Comparison of ENCODE assay signal across 17 cellular contexts in genomic region chr22:49943771-49944398, GRCh38. TPM values are rescaled to one million over a fixed set of nuclear protein-coding genes. Genes with fewer than 3 reads are reported as not detected.
DNase-seq lines count a peak whose midpoint lies in the region; ATAC-seq and TF ChIP-seq lines count a peak whose summit lies in the region.
"Had no signal": no experiment of that assay in that cellular context is flagged by ENCODE, and none has a peak within 500 bp of the region (broad histone marks: within the 10 kb centered on the region; RNA-seq: fewer than 3 reads in every experiment).

No MANE protein-coding gene starts in this region.

- no peak for TF ChIP-seq CTCF in SK-N-SH (IDR thresholded peaks at IDR 0.05)

- H3K4me3 Mint-ChIP-seq in T-helper 2 cell treated with Interferon-gamma antibody and Interleukin-4, amounts not matched to agents 5 μg/mL and 100 μg/mL, for 36 hours: no peak overlapping the region
- no peak overlapping the region for H3K4me3 Mint-ChIP-seq in IgD-negative memory B cell
- peak overlapping the region; percentile 11 for H3K4me3 Mint-ChIP-seq in central memory CD8-positive, alpha-beta T cell

- H3K36me3 ChIP-seq in skeletal muscle tissue (ENCODE audit: control insufficient read depth in 3 of 3, insufficient read depth in 3 of 3, low read length in 3 of 3) (no peaks in the 10 kb centered on the region), SK-N-SH (replicated peaks in 1 of 2; ENCODE audit: control insufficient read depth in 1 of 2, insufficient read depth in 2 of 2, low read length in 1 of 2) (no peaks in the 10 kb centered on the region), Karpas-422 (ENCODE audit: insufficient read depth, low read length) (no peaks in the 10 kb centered on the region)
- H3K36me3 ChIP-seq: esophagus muscularis mucosa, Peyer's patch, thoracic aorta had no signal

- H3K9me3 ChIP-seq in skeletal muscle tissue (ENCODE audit: control insufficient read depth in 3 of 3, low read length in 3 of 3): no peaks in the 10 kb centered on the region
- H3K9me3 ChIP-seq in SK-N-SH: no peaks in the 10 kb centered on the region
- no peaks in the 10 kb centered on the region; the same call in 1 of the 2 replicates for H3K9me3 ChIP-seq in Karpas-422 (ENCODE audit: low read length)
- H3K9me3 ChIP-seq: body of pancreas, esophagus muscularis mucosa, Peyer's patch, thoracic aorta had no signal

- H3K27ac Mint-ChIP-seq in T-helper 2 cell treated with Interferon-gamma antibody and Interleukin-4, amounts not matched to agents 5 μg/mL and 100 μg/mL, for 36 hours: peak overlapping the region; percentile 36
- H3K27ac Mint-ChIP-seq in IgD-negative memory B cell: peak overlapping the region in 2 of 3 donors; percentile 53 to 63
- peak overlapping the region; percentile 35 for H3K27ac Mint-ChIP-seq in central memory CD8-positive, alpha-beta T cell (ENCODE audit: low read depth)

- TF ChIP-seq EP300 in SK-N-SH (IDR thresholded peaks at IDR 0.05; ENCODE audit: borderline replicate concordance in 1 of 2, low read depth in 1 of 2, low read length in 1 of 2): no peak

- CTCF ChIA-PET in SK-N-SH (lab: Yijun Ruan, JAX): interaction anchor here (1.7 kb wide), 1 partner anchor 87 kb away, joined by 5 read pairs; no protein-coding TSS in a partner anchor

- H3K4me1 Mint-ChIP-seq in T-helper 2 cell treated with Interferon-gamma antibody and Interleukin-4, amounts not matched to agents 5 μg/mL and 100 μg/mL, for 36 hours (ENCODE audit: low read depth): peaks cover 4% of the 10 kb centered on the region
- peaks cover 4 to 5% (median 4%) of the 10 kb centered on the region in 3 donors for H3K4me1 Mint-ChIP-seq in IgD-negative memory B cell
- H3K4me1 Mint-ChIP-seq in central memory CD8-positive, alpha-beta T cell: peaks cover 13% of the 10 kb centered on the region

- DNase-seq in T-helper 2 cell treated with Interferon-gamma antibody and Interleukin-4, amounts not matched to agents 5 μg/mL and 100 μg/mL, for 36 hours (ENCODE audit: low spot score): no peak
- DNase-seq in T-helper 2 cell (no peak), GM19238 (ENCODE audit: insufficient read length, low spot score) (no peak), SK-N-SH (no peak), Karpas-422 (no peak)
- no peak for DNase-seq in central memory CD8-positive, alpha-beta T cell (ENCODE audit: low spot score in 2 of 2)
- DNase-seq: activated gamma-delta T cell treated with Interleukin-2 at 50 U/mL for 16 hours, body of pancreas, EL, glutamatergic neuron, NCI-H1092, NCI-H774, Peyer's patch had no signal

- H4K20me1 ChIP-seq in SK-N-SH (ENCODE audit: insufficient read depth) (no peaks in the 10 kb centered on the region), Karpas-422 (ENCODE audit: insufficient read depth, low read depth, low read length) (no peaks in the 10 kb centered on the region)

- H3K36me3 Mint-ChIP-seq in T-helper 2 cell treated with Interferon-gamma antibody and Interleukin-4, amounts not matched to agents 5 μg/mL and 100 μg/mL, for 36 hours (ENCODE audit: low read depth): no peaks in the 10 kb centered on the region
- H3K36me3 Mint-ChIP-seq in IgD-negative memory B cell: no peaks in the 10 kb centered on the region
- H3K36me3 Mint-ChIP-seq in central memory CD8-positive, alpha-beta T cell (ENCODE audit: insufficient read depth): peaks cover 1% of the 10 kb centered on the region

- H3K4me3 ChIP-seq in skeletal muscle tissue (ENCODE audit: low read length in 3 of 3) (peak overlapping the region in 1 of 3 donors; percentile 61), SK-N-SH (ENCODE audit: low read depth in 2 of 2, low read length in 1 of 2) (no peak overlapping the region), Karpas-422 (ENCODE audit: low read length) (no peak overlapping the region)
- H3K4me3 ChIP-seq: body of pancreas, esophagus muscularis mucosa, Peyer's patch, thoracic aorta had no signal

- peaks cover 4 to 12% (median 7%) of the 10 kb centered on the region in 3 donors for H3K4me1 ChIP-seq in skeletal muscle tissue (ENCODE audit: control insufficient read depth in 3 of 3, insufficient read depth in 3 of 3, low read length in 3 of 3)
- H3K4me1 ChIP-seq in SK-N-SH (ENCODE audit: control insufficient read depth in 1 of 2, insufficient read depth in 2 of 2, low read depth in 1 of 2, low read length in 1 of 2): peaks cover 0 to 15% of the 10 kb centered on the region in 2 experiments; a peak in 2 of 4 replicates
- H3K4me1 ChIP-seq in Karpas-422 (ENCODE audit: low read length): no peaks in the 10 kb centered on the region

- no peaks in the 10 kb centered on the region for H3K9me2 ChIP-seq in SK-N-SH
- no peaks in the 10 kb centered on the region for H3K9me2 ChIP-seq in Karpas-422 (replicated peaks; ENCODE audit: insufficient read depth, low read length)

- H2AFZ ChIP-seq in SK-N-SH (ENCODE audit: low read depth) (no peak overlapping the region), Karpas-422 (ENCODE audit: low read length) (no peak overlapping the region)

- H3K27ac ChIP-seq in skeletal muscle tissue (ENCODE audit: low read depth, low read length) (no peak overlapping the region), SK-N-SH (ENCODE audit: low read depth in 2 of 2, low read length in 1 of 2) (no peak overlapping the region), Karpas-422 (ENCODE audit: low read length) (no peak overlapping the region)
- H3K27ac ChIP-seq: esophagus muscularis mucosa, thoracic aorta had no signal

- no peaks in the 10 kb centered on the region for H3K27me3 ChIP-seq in skeletal muscle tissue (ENCODE audit: control insufficient read depth in 3 of 3, insufficient read depth in 3 of 3, low read length in 3 of 3)
- no peaks in the 10 kb centered on the region for H3K27me3 ChIP-seq in SK-N-SH (ENCODE audit: insufficient read depth)
- H3K27me3 ChIP-seq in Karpas-422 (ENCODE audit: low read length): no peaks in the 10 kb centered on the region
- H3K27me3 ChIP-seq: body of pancreas, esophagus muscularis mucosa, Peyer's patch had no signal

- TF ChIP-seq RAD21 in SK-N-SH (IDR thresholded peaks at IDR 0.05; ENCODE audit: low read length): no peak

- H3K9ac ChIP-seq in skeletal muscle tissue (ENCODE audit: low read depth in 1 of 3, low read length in 3 of 3): peak overlapping the region in 2 of 3 donors; percentile 61 to 82
- no peak overlapping the region for H3K9ac ChIP-seq in SK-N-SH
- H3K9ac ChIP-seq in Karpas-422 (ENCODE audit: low read length): no peak overlapping the region

- H3K9me3 Mint-ChIP-seq in T-helper 2 cell treated with Interferon-gamma antibody and Interleukin-4, amounts not matched to agents 5 μg/mL and 100 μg/mL, for 36 hours: peaks cover 4% of the 10 kb centered on the region
- H3K9me3 Mint-ChIP-seq in IgD-negative memory B cell: no peaks in the 10 kb centered on the region
- no peaks in the 10 kb centered on the region for H3K9me3 Mint-ChIP-seq in central memory CD8-positive, alpha-beta T cell

- POLR2A ChIA-PET in SK-N-SH (lab: Yijun Ruan, JAX): no interaction called here

- peaks cover 5% of the 10 kb centered on the region for H3F3A ChIP-seq in SK-N-SH (replicated peaks; ENCODE audit: insufficient read depth)

- H3K4me2 ChIP-seq in SK-N-SH (no peak overlapping the region), Karpas-422 (ENCODE audit: low read depth, low read length, poor library complexity, severe bottlenecking) (no peak overlapping the region)

- no peaks in the 10 kb centered on the region for H3K27me3 Mint-ChIP-seq in T-helper 2 cell treated with Interferon-gamma antibody and Interleukin-4, amounts not matched to agents 5 μg/mL and 100 μg/mL, for 36 hours (ENCODE audit: low read depth)
- H3K27me3 Mint-ChIP-seq in IgD-negative memory B cell: no peaks in the 10 kb centered on the region
- H3K27me3 Mint-ChIP-seq in central memory CD8-positive, alpha-beta T cell: no peaks in the 10 kb centered on the region

- H3K79me2 ChIP-seq in SK-N-SH (ENCODE audit: insufficient read depth) (no peaks in the 10 kb centered on the region), Karpas-422 (ENCODE audit: low read length) (no peaks in the 10 kb centered on the region)

- WGBS in SK-N-SH (ENCODE audit: low lambda C conversion rate): 82% methylated on average over 9 of the region's 25 CpGs

- ATAC-seq in central memory CD8-positive, alpha-beta T cell (replicated peaks; ENCODE audit: extremely low read depth, poor library complexity, severe bottlenecking): no peak
- ATAC-seq: body of pancreas had no signal

TF ChIP-seq in SK-N-SH, 30 proteins besides CTCF, POLR2A, EP300 and RAD21 (continues in another document):
- TF ChIP-seq RFX5 (IDR thresholded peaks at IDR 0.05; ENCODE audit: low read length) (no peak), POLR2AphosphoS5 (IDR thresholded peaks at IDR 0.05; ENCODE audit: low read depth, low read length) (no peak), FOXM1 (IDR thresholded peaks at IDR 0.05; ENCODE audit: low read depth) (no peak), GABPA (IDR thresholded peaks at IDR 0.05; ENCODE audit: low read depth) (no peak), USF2 (IDR thresholded peaks at IDR 0.05; ENCODE audit: borderline replicate concordance, low read depth, low read length) (no peak)

RNA-seq across cellular contexts. Expression of gene PIM3, which starts 16.7 kb away (rescaled TPM):
- polyA plus RNA-seq in IgD-negative memory B cell (47.1 TPM), SK-N-SH (2012; rRNA removed) (9.9 and 15.3 TPM in 2 replicates)
- total RNA-seq in skeletal muscle tissue: 14.6 TPM
- 6.3 and 10.1 TPM in 2 replicates for polyA plus RNA-seq in SK-N-SH (2012; cell fraction: cytosol; rRNA removed)
- 22.4 and 23.7 TPM in 2 replicates for polyA plus RNA-seq in SK-N-SH (2012; cell fraction: nucleus; rRNA removed)
- 15.4 and 41.1 TPM in 2 replicates for total RNA-seq in Karpas-422 (2014; rRNA removed; shearing (Covaris generic); ENCODE audit: low replicate concordance)

RNA-seq across cellular contexts. Expression of gene CRELD2, which starts 25.5 kb away (rescaled TPM):
- polyA plus RNA-seq in IgD-negative memory B cell (29.7 TPM), SK-N-SH (2012; rRNA removed) (92.5 and 113 TPM in 2 replicates)
- total RNA-seq in skeletal muscle tissue: 13.0 TPM
- 66.3 and 80.8 TPM in 2 replicates for polyA plus RNA-seq in SK-N-SH (2012; cell fraction: cytosol; rRNA removed)
- 104 and 142 TPM in 2 replicates for polyA plus RNA-seq in SK-N-SH (2012; cell fraction: nucleus; rRNA removed)
- total RNA-seq in Karpas-422 (2014; rRNA removed; shearing (Covaris generic); ENCODE audit: low replicate concordance): 12.7 and 34.2 TPM in 2 replicates

RNA-seq across cellular contexts. Expression of gene ALG12, which starts 25.6 kb away (rescaled TPM):
- polyA plus RNA-seq in IgD-negative memory B cell (13.4 TPM), SK-N-SH (2012; rRNA removed) (7.5 and 9.9 TPM in 2 replicates)
- 9.9 TPM for total RNA-seq in skeletal muscle tissue
- 6.0 and 8.3 TPM in 2 replicates for polyA plus RNA-seq in SK-N-SH (2012; cell fraction: cytosol; rRNA removed)
- polyA plus RNA-seq in SK-N-SH (2012; cell fraction: nucleus; rRNA removed): 23.2 and 25.7 TPM in 2 replicates
- 4.7 and 4.8 TPM in 2 replicates for total RNA-seq in Karpas-422 (2014; rRNA removed; shearing (Covaris generic); ENCODE audit: low replicate concordance)

Comparison
In these comparisons a context has a peak if more than half of its experiments do, and no peak if none do; other contexts are left out.
1. H3K9ac ChIP-seq: peak in skeletal muscle tissue (2 of 3); none in SK-N-SH (single experiment) and Karpas-422 (single experiment).
2. Peak in every context shown above with its lines, with median percentiles within 50 percentile points of each other: H3K27ac Mint-ChIP-seq.